In the genomic region with DNA sequence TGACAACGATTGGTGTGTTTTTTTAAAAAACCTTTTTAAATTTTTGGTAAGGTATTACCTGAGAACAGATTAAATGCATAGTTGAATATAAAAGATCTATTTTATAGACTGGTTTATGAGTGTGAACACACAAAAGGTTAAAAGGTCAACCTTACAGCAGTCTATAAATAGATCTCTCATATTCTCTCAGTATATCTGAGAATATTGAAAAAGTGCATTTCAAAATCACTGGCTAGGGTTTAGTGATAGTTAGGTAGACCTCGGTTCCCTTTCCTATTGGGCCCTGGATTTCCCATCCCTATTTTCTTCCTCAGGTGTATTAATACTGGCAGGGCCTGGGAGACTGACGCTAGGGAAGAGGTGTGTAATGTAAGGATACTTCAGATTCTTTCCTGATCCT, we compare ENCODE assay signal across 8 cellular contexts. TPM values are rescaled to one million over a fixed set of nuclear protein-coding genes. Genes with fewer than 3 reads are reported as not detected.
A peak's percentile ranks its signal among the peaks of the same experiment; 100 is the strongest.
DNase-seq lines count a peak whose midpoint lies in the region; ATAC-seq lines count a peak whose summit lies in the region.

No MANE protein-coding gene starts in this region.

- in situ Hi-C loops in G401 (cut with HindIII; ENCODE audit: low sequenced_read_pairs): no loop called here

- H3K4me1 ChIP-seq in duodenal mucosa (ENCODE audit: control insufficient read depth in 1 of 2, insufficient read depth in 2 of 2, low read length in 2 of 2) (peaks cover 17 to 19% of the 10 kb centered on the region in 2 donors), neuron (ENCODE audit: insufficient read depth, low read length) (peaks cover 16% of the 10 kb centered on the region)

- H3K9me3 ChIP-seq in MG63 (no peaks in the 10 kb centered on the region), duodenal mucosa (ENCODE audit: control insufficient read depth in 1 of 2, low read length in 2 of 2) (no peaks in the 10 kb centered on the region), neuron (ENCODE audit: low read length) (no peaks in the 10 kb centered on the region)

- peak overlapping the region; percentile 65 for H3K4me3 ChIP-seq in MG63
- peak overlapping the region; percentile 67 to 77 for H3K4me3 ChIP-seq in duodenal mucosa (ENCODE audit: low read depth in 1 of 2, low read length in 2 of 2)
- peak overlapping the region; percentile 62 for H3K4me3 ChIP-seq in neuron (ENCODE audit: low read length)

- peak overlapping the region in 1 of 2 donors; percentile 60 for H3K9ac ChIP-seq in duodenal mucosa (ENCODE audit: low read depth in 1 of 2, low read length in 2 of 2)

- H3K27ac ChIP-seq in duodenal mucosa (ENCODE audit: low read depth, low read length): no peak overlapping the region

- peak; percentile 8 for DNase-seq in COLO829 (ENCODE audit: low spot score)
- no peak for DNase-seq in MG63
- no peak for DNase-seq in NCI-H2029 (lab: John Stamatoyannopoulos, UW)
- no peak for DNase-seq in G401 (ENCODE audit: low spot score)

- ATAC-seq in GM18861 (IDR thresholded peaks at IDR 0.05; ENCODE audit: unreplicated experiment): no peak
- no peak for ATAC-seq in HG02610 (IDR thresholded peaks at IDR 0.05; ENCODE audit: unreplicated experiment)

- H3K27me3 ChIP-seq in MG63 (no peaks in the 10 kb centered on the region), duodenal mucosa (ENCODE audit: control insufficient read depth in 1 of 2, insufficient read depth in 2 of 2, low read length in 2 of 2) (no peaks in the 10 kb centered on the region), neuron (ENCODE audit: insufficient read depth, low read length) (no peaks in the 10 kb centered on the region)

- H3K36me3 ChIP-seq in MG63 (peaks cover 13% of the 10 kb centered on the region), duodenal mucosa (ENCODE audit: control insufficient read depth in 1 of 2, insufficient read depth in 2 of 2, low read length in 2 of 2) (no peaks in the 10 kb centered on the region), neuron (ENCODE audit: insufficient read depth, low read length) (peaks cover 20% of the 10 kb centered on the region)

- H2AFZ ChIP-seq in neuron (ENCODE audit: low read depth, low read length): no peak overlapping the region

RNA-seq across cellular contexts. Expression of a gene that starts 0.7 kb away (rescaled TPM):
- 16.9 and 19.2 TPM in 2 replicates for total RNA-seq in MG63 (2014; rRNA removed; shearing (Covaris generic); ENCODE audit: low replicate concordance)
- total RNA-seq in G401 (2014; rRNA removed; shearing (Covaris generic)): 23.3 and 35.2 TPM in 2 replicates

RNA-seq across cellular contexts. Expression of a gene that starts 42.8 kb away (rescaled TPM):
- total RNA-seq in MG63 (2014; rRNA removed; shearing (Covaris generic); ENCODE audit: low replicate concordance): 3.4 and 12.9 TPM in 2 replicates
- 12.2 and 27.4 TPM in 2 replicates for total RNA-seq in G401 (2014; rRNA removed; shearing (Covaris generic))
